Comparison of ENCODE assay signal across 8 cellular contexts in genomic region chr10:80204193-80204714, GRCh38. TPM values are rescaled to one million over a fixed set of nuclear protein-coding genes. Genes with fewer than 3 reads are reported as not detected.
DNase-seq lines count a peak whose midpoint lies in the region; ATAC-seq and TF ChIP-seq lines count a peak whose summit lies in the region.

No MANE protein-coding gene starts in this region.

- H3K4me3 Mint-ChIP-seq in activated CD4-positive, alpha-beta memory T cell treated with anti-CD3 and anti-CD28 coated beads for 36 hours: peak overlapping the region; percentile 91
- H3K4me3 Mint-ChIP-seq in glutamatergic neuron (ENCODE audit: unreplicated experiment): peak overlapping the region; percentile 68
- peak overlapping the region; percentile 88 for H3K4me3 Mint-ChIP-seq in progenitor cell of endocrine pancreas (ENCODE audit: low read depth)

- intact Hi-C loops in activated CD4-positive, alpha-beta memory T cell treated with anti-CD3 and anti-CD28 coated beads for 36 hours (cut with micrococcal nuclease): loop anchor here (1.0 to 10.0 kb wide), 5 partner anchors 8 to 859 kb away; partner anchors contain the start of genes PPIF and ZCCHC24

- DNase-seq in activated naive CD4-positive, alpha-beta T cell treated with Interleukin-2 at 50 U/mL for 16 hours: peak; percentile 29
- DNase-seq in activated naive CD4-positive, alpha-beta T cell treated with anti-CD3 and anti-CD28 coated beads, Interleukin-2, amount 50 U/mL, for 16 hours: no peak
- DNase-seq in activated CD4-positive, alpha-beta memory T cell treated with anti-CD3 and anti-CD28 coated beads for 36 hours: peak; percentile 45
- DNase-seq in glutamatergic neuron: no peak
- no peak for DNase-seq in progenitor cell of endocrine pancreas (ENCODE audit: low spot score, unreplicated experiment)
- no peak for DNase-seq in ecto neural progenitor cell (ENCODE audit: low spot score)

- no peaks in the 10 kb centered on the region for H3K27me3 Mint-ChIP-seq in activated CD4-positive, alpha-beta memory T cell treated with anti-CD3 and anti-CD28 coated beads for 36 hours
- H3K27me3 Mint-ChIP-seq in glutamatergic neuron (ENCODE audit: unreplicated experiment): peaks cover 4% of the 10 kb centered on the region
- H3K27me3 Mint-ChIP-seq in progenitor cell of endocrine pancreas: no peaks in the 10 kb centered on the region

- peaks cover 18% of the 10 kb centered on the region for H3K36me3 Mint-ChIP-seq in activated CD4-positive, alpha-beta memory T cell treated with anti-CD3 and anti-CD28 coated beads for 36 hours
- H3K36me3 Mint-ChIP-seq in glutamatergic neuron (ENCODE audit: unreplicated experiment): peaks cover 5% of the 10 kb centered on the region
- peaks cover 3% of the 10 kb centered on the region for H3K36me3 Mint-ChIP-seq in progenitor cell of endocrine pancreas (ENCODE audit: insufficient read depth)

- peak overlapping the region; percentile 91 for H3K27ac Mint-ChIP-seq in activated CD4-positive, alpha-beta memory T cell treated with anti-CD3 and anti-CD28 coated beads for 36 hours
- H3K27ac Mint-ChIP-seq in glutamatergic neuron (ENCODE audit: unreplicated experiment): no peak overlapping the region
- peak overlapping the region; percentile 99 for H3K27ac Mint-ChIP-seq in progenitor cell of endocrine pancreas

- no peak for TF ChIP-seq CTCF in glutamatergic neuron (IDR thresholded peaks at IDR 0.05; ENCODE audit: partially characterized antibody, unreplicated experiment)
- TF ChIP-seq CTCF in progenitor cell of endocrine pancreas (IDR thresholded peaks at IDR 0.05; ENCODE audit: unreplicated experiment): no peak

- POLR2A ChIA-PET in activated CD4-positive, alpha-beta memory T cell treated with anti-CD3 and anti-CD28 coated beads for 36 hours (lab: Charles Lee): interaction anchor here (0.5 to 5.0 kb wide), 8 partner anchors 13 to 961 kb away, joined by 3 to 52 read pairs (median 4); partner anchors contain the start of gene TMEM254

- H3K4me1 Mint-ChIP-seq in activated CD4-positive, alpha-beta memory T cell treated with anti-CD3 and anti-CD28 coated beads for 36 hours (ENCODE audit: low read depth): peaks cover 52% of the 10 kb centered on the region
- H3K4me1 Mint-ChIP-seq in glutamatergic neuron (ENCODE audit: low read depth, unreplicated experiment) (peaks cover 9% of the 10 kb centered on the region), progenitor cell of endocrine pancreas (ENCODE audit: low read depth) (peaks cover 46% of the 10 kb centered on the region)

- no peaks in the 10 kb centered on the region for H3K9me3 Mint-ChIP-seq in activated CD4-positive, alpha-beta memory T cell treated with anti-CD3 and anti-CD28 coated beads for 36 hours
- H3K9me3 Mint-ChIP-seq in glutamatergic neuron (ENCODE audit: unreplicated experiment) (peaks cover 9% of the 10 kb centered on the region), progenitor cell of endocrine pancreas (ENCODE audit: low read depth) (no peaks in the 10 kb centered on the region)

- no peak for ATAC-seq in HG03342 (IDR thresholded peaks at IDR 0.05; ENCODE audit: unreplicated experiment)
- no peak for ATAC-seq in HG03045 (IDR thresholded peaks at IDR 0.05; ENCODE audit: unreplicated experiment)

- CTCF ChIA-PET in activated CD4-positive, alpha-beta memory T cell treated with anti-CD3 and anti-CD28 coated beads for 36 hours (lab: Charles Lee): interaction anchor here (0.6 to 5.5 kb wide), 11 partner anchors 10 to 60 kb away, joined by 3 to 44 read pairs (median 5); no protein-coding TSS in a partner anchor

RNA-seq across cellular contexts. Expression of gene ANXA11, which starts 1.1 kb away (rescaled TPM):
- total RNA-seq in activated CD4-positive, alpha-beta memory T cell treated with anti-CD3 and anti-CD28 coated beads for 36 hours: 100 to 1,000 TPM; 237 to 242 TPM
- total RNA-seq in glutamatergic neuron (ENCODE audit: unreplicated experiment): 2.3 TPM
- 120 and 126 TPM in 2 replicates for total RNA-seq in progenitor cell of endocrine pancreas

Comparison
In these comparisons a context has a peak if more than half of its experiments do, and no peak if none do; other contexts are left out.
1. DNase-seq: peak in activated naive CD4-positive, alpha-beta T cell treated with Interleukin-2 at 50 U/mL for 16 hours (single experiment) and activated CD4-positive, alpha-beta memory T cell treated with anti-CD3 and anti-CD28 coated beads for 36 hours (single experiment); none in activated naive CD4-positive, alpha-beta T cell treated with anti-CD3 and anti-CD28 coated beads, Interleukin-2, amount 50 U/mL, for 16 hours (single experiment), glutamatergic neuron (single experiment), progenitor cell of endocrine pancreas (single experiment) and ecto neural progenitor cell (single experiment).
2. RNA of gene ANXA11, which starts 1.1 kb away (total RNA-seq): 237 to 242 TPM in activated CD4-positive, alpha-beta memory T cell treated with anti-CD3 and anti-CD28 coated beads for 36 hours and 120 to 126 TPM in progenitor cell of endocrine pancreas; 2.3 TPM in glutamatergic neuron (single experiment); every median in the first group is over 10 times any median in the second.
3. Peak in every context shown above with its lines, with median percentiles within 50 percentile points of each other: H3K4me3 Mint-ChIP-seq.